ENCODE assay signal across 24 cellular contexts in the genomic region with DNA sequence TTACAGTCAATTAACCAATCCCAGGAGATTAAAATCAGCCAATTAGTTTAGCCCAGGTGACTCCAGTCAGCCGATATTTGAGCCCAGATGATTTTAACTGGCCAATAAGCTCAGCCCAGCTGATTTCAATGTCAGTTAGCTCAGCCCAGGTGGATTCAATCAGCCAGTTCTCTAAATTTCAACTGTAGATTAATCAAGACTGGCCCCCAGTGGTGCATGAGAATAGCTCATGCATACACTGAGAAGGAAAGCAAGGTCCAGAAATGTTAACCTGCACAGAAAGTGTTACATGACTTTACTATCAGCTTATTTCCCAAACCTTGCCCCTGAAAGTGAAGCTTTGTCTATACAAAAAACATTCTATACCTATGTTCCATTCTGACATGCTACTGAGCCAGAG. TPM values are rescaled to one million over a fixed set of nuclear protein-coding genes. Genes with fewer than 3 reads are reported as not detected.
DNase-seq lines count a peak whose midpoint lies in the region; TF ChIP-seq lines count a peak whose summit lies in the region.
"Had no signal": no experiment of that assay in that cellular context is flagged by ENCODE, and none has a peak within 500 bp of the region (broad histone marks: within the 10 kb centered on the region; RNA-seq: fewer than 3 reads in every experiment).

No MANE protein-coding gene starts in this region.

- TF ChIP-seq RAD21 in liver (IDR thresholded peaks at IDR 0.05), result peak; percentile 38 to 61

- H3K79me2 ChIP-seq in Karpas-422 (ENCODE audit: low read length), result no peaks in the 10 kb centered on the region

- H3K9me3 ChIP-seq in Karpas-422 (ENCODE audit: low read length), result no peaks in the 10 kb centered on the region; the same call in 1 of the 2 replicates
- peaks cover 0 to 17% (median 3%) of the 10 kb centered on the region in 4 donors for H3K9me3 ChIP-seq in liver (ENCODE audit: control insufficient read depth in 4 of 4, low read length in 3 of 4)
- peaks cover 0 to 47% (median 18%) of the 10 kb centered on the region in 8 donors for H3K9me3 ChIP-seq in spleen
- H3K9me3 ChIP-seq: SJSA1, thyroid gland had no signal

- intact Hi-C loops in spleen (cut with DNase I; ENCODE audit: low total_unique reads), result no loop called here

- H4K20me1 ChIP-seq in Karpas-422 (ENCODE audit: insufficient read depth, low read depth, low read length), result no peaks in the 10 kb centered on the region

- no peaks in the 10 kb centered on the region for H3K4me1 ChIP-seq in Karpas-422 (ENCODE audit: low read length)
- no peaks in the 10 kb centered on the region for H3K4me1 ChIP-seq in liver (ENCODE audit: control insufficient read depth in 4 of 4, insufficient read depth in 4 of 4, low read length in 3 of 4)
- no peaks in the 10 kb centered on the region for H3K4me1 ChIP-seq in spleen
- H3K4me1 ChIP-seq: SJSA1, thyroid gland had no signal

- no peak overlapping the region for H2AFZ ChIP-seq in Karpas-422 (ENCODE audit: low read length)

- H3K27me3 ChIP-seq in Karpas-422 (ENCODE audit: low read length), result no peaks in the 10 kb centered on the region
- H3K27me3 ChIP-seq in liver (ENCODE audit: control insufficient read depth in 4 of 4, insufficient read depth in 4 of 4, low read length in 3 of 4), result no peaks in the 10 kb centered on the region
- H3K27me3 ChIP-seq in spleen (replicated peaks in 1 of 7), result peaks cover 0 to 7% (median 0%) of the 10 kb centered on the region in 7 donors
- H3K27me3 ChIP-seq: brain microvascular endothelial cell, SJSA1, thyroid gland had no signal

- peak; percentile 60 for TF ChIP-seq CTCF in VCaP (conservative IDR thresholded peaks at IDR 0.05)
- TF ChIP-seq CTCF in liver (IDR thresholded peaks at IDR 0.05; ENCODE audit: low read depth, low read length, missing input control), result peak; percentile 29
- TF ChIP-seq CTCF in spleen (IDR thresholded peaks at IDR 0.05 in 8 of 11, conservative IDR thresholded peaks at IDR 0.05 in 3 of 11), result no peak

- H3K27ac ChIP-seq in Karpas-422 (ENCODE audit: low read length) (no peak overlapping the region), VCaP (no peak overlapping the region), liver (ENCODE audit: low read depth in 1 of 2, low read length in 2 of 2) (no peak overlapping the region), spleen (no peak overlapping the region)
- H3K27ac ChIP-seq: brain microvascular endothelial cell, coronary artery, SJSA1, thyroid gland had no signal

- H3K9ac ChIP-seq in Karpas-422 (ENCODE audit: low read length) (no peak overlapping the region), liver (ENCODE audit: low read depth in 1 of 2, low read length in 2 of 2) (no peak overlapping the region)

- WGBS in liver, result 74% methylated on average over 1 of the region's 1 CpG
- 64 to 78% (median 71%) methylated on average over 1 of the region's 1 CpG for WGBS in spleen, 5 donors

- no peak for TF ChIP-seq POLR2A in spleen (IDR thresholded peaks at IDR 0.05)

- H3K4me3 ChIP-seq in Karpas-422 (ENCODE audit: low read length), result no peak overlapping the region
- no peak overlapping the region for H3K4me3 ChIP-seq in liver (ENCODE audit: low read depth in 1 of 3, low read length in 3 of 3)
- H3K4me3 ChIP-seq in spleen, result no peak overlapping the region
- H3K4me3 ChIP-seq: coronary artery, SJSA1, thyroid gland had no signal

- H3K4me2 ChIP-seq in Karpas-422 (ENCODE audit: low read depth, low read length, poor library complexity, severe bottlenecking), result no peak overlapping the region

- DNase-seq in DMS53 (lab: John Stamatoyannopoulos, UW) (peak; percentile 42), DMS53 treated with DMSO at 0.1 percent for 48 hours (lab: John Stamatoyannopoulos, UW; ENCODE audit: unreplicated experiment) (no peak), Karpas-422 (peak; percentile 58), spleen (no peak), NCI-H2081 treated with DMSO at 0.1 percent for 48 hours (lab: John Stamatoyannopoulos, UW) (no peak)
- DNase-seq in activated CD4-positive, alpha-beta T cell treated with anti-CD3 and anti-CD28 coated beads, Interleukin-2, amount 50 U/mL, for 4 hours, result no peak
- DNase-seq: 8988T; activated CD8-positive, alpha-beta T cell treated with anti-CD3 and anti-CD28 coated beads, Interleukin-2, amount 10 ng/mL, durations not matched to agents 7 days and 5 days; activated T-cell treated with anti-CD3 and anti-CD28 coated beads, Interleukin-2, amount 50 U/mL, for 1 hour; brain microvascular endothelial cell; GOT3; kidney glomerular epithelial cell; mesenchymal stem cell; NCI-H146; NCI-H2227 treated with DMSO at 0.1 percent for 48 hours; NCI-H774; occipital lobe; retina; stimulated activated CD4-positive, alpha-beta T cell treated with anti-CD3 and anti-CD28 coated beads, Interleukin-4, amount 100 ng/mL, for 24 hours; thyroid gland had no signal

- H3K9me2 ChIP-seq in Karpas-422 (replicated peaks; ENCODE audit: insufficient read depth, low read length), result no peaks in the 10 kb centered on the region

- no peaks in the 10 kb centered on the region for H3K36me3 ChIP-seq in Karpas-422 (ENCODE audit: insufficient read depth, low read length)
- H3K36me3 ChIP-seq in liver (ENCODE audit: control insufficient read depth in 4 of 4, insufficient read depth in 3 of 4, low read depth in 1 of 4, low read length in 3 of 4), result no peaks in the 10 kb centered on the region
- no peaks in the 10 kb centered on the region for H3K36me3 ChIP-seq in spleen
- H3K36me3 ChIP-seq: brain microvascular endothelial cell, SJSA1, thyroid gland had no signal

TF ChIP-seq in liver, 16 proteins besides CTCF, POLR2A, EP300 and RAD21:
- TF ChIP-seq JUND (IDR thresholded peaks at IDR 0.05) (no peak), HNF4A (conservative IDR thresholded peaks at IDR 0.05) (no peak), FOXA2 (IDR thresholded peaks at IDR 0.05) (no peak), FOXA1 (IDR thresholded peaks at IDR 0.05) (no peak), ZBTB33 (IDR thresholded peaks at IDR 0.05) (no peak), EGR1 (IDR thresholded peaks at IDR 0.05; ENCODE audit: low read depth in 2 of 2) (no peak), TAF1 (conservative IDR thresholded peaks at IDR 0.05) (no peak), REST (IDR thresholded peaks at IDR 0.05) (no peak), NR2F2 (IDR thresholded peaks at IDR 0.05) (no peak), YY1 (IDR thresholded peaks at IDR 0.05) (no peak), HNF4G (IDR thresholded peaks at IDR 0.05) (no peak), GABPA (IDR thresholded peaks at IDR 0.05 in 1 of 2, conservative IDR thresholded peaks at IDR 0.05 in 1 of 2) (no peak)
- TF ChIP-seq, protein P1, sequence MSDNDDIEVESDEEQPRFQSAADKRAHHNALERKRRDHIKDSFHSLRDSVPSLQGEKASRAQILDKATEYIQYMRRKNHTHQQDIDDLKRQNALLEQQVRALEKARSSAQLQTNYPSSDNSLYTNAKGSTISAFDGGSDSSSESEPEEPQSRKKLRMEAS (IDR thresholded peaks at IDR 0.05), result no peak
- TF ChIP-seq, protein P2, sequence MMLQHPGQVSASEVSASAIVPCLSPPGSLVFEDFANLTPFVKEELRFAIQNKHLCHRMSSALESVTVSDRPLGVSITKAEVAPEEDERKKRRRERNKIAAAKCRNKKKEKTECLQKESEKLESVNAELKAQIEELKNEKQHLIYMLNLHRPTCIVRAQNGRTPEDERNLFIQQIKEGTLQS (IDR thresholded peaks at IDR 0.05), result no peak
TF ChIP-seq in liver: peak in this region for 0.

RNA-seq across cellular contexts. Expression of gene ZNF724, which starts 55.4 kb away (rescaled TPM):
- 9.2 and 10.8 TPM in 2 replicates for total RNA-seq in Karpas-422 (2014; rRNA removed; shearing (Covaris generic); ENCODE audit: low replicate concordance)
- 1 to 10 TPM in 1 of 2 donors, under 1 TPM in 1; 0.84 to 8.8 TPM for total RNA-seq in liver
- polyA plus RNA-seq in liver, result under 1 TPM in 1 of 2 donors, not detected in 1; 0.13 TPM
- total RNA-seq in spleen, result 1 to 10 TPM; 3.7 to 8.7 (median 5.2) TPM
- under 1 TPM; 0.17 to 0.90 (median 0.49) TPM for polyA plus RNA-seq in spleen

Comparison
In these comparisons a context has a peak if more than half of its experiments do, and no peak if none do; other contexts are left out.
1. DNase-seq: peak in DMS53 (single experiment) and Karpas-422 (single experiment); none in DMS53 treated with DMSO at 0.1 percent for 48 hours (single experiment), activated CD4-positive, alpha-beta T cell treated with anti-CD3 and anti-CD28 coated beads, Interleukin-2, amount 50 U/mL, for 4 hours (0 of 2), spleen (single experiment) and NCI-H2081 treated with DMSO at 0.1 percent for 48 hours (single experiment).
2. CTCF ChIP-seq: peak in VCaP (single experiment) and liver (single experiment); none in spleen (0 of 11).